Comparison of ENCODE assay signal across 1 cellular context in genomic region chr14:75752086-75752485, GRCh38.
TF ChIP-seq lines count a peak whose summit lies in the region.

No MANE protein-coding gene starts in this region.

TF ChIP-seq in SK-N-SH treated with all-trans-retinoic acid at 6 μM for 48 hours, 23 proteins besides CTCF, POLR2A, EP300 and RAD21 (continued from another document):
- no peak for TF ChIP-seq PATZ1 (CRISPR knock-in tag; IDR thresholded peaks at IDR 0.05; ENCODE audit: borderline replicate concordance)
